1 cellular context compared by ENCODE assay signal in the genomic region with DNA sequence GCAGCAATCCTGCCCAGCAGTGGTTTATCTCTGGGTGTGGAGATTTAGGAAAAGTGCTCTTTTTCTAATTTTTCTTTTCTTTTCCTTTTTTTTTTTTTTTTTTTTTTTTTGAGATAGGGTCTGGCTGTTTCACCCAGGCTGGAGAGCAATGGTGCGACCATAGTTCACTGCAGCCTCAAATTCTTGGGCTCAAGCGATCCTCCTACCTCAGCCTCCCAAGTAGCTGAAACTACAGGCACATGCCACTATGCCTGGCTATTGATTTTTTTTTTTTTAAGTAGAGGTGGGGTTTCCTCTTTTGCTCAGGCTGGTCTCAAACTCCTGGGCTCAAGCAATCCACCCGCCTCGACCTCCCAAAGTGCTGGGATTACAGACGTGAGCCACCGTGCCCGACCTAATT.
TF ChIP-seq lines count a peak whose summit lies in the region.

No MANE protein-coding gene starts in this region.

TF ChIP-seq in HepG2, 621 proteins besides CTCF, POLR2A, EP300 and RAD21:
- TF ChIP-seq ONECUT2 (CRISPR knock-in tag; IDR thresholded peaks at IDR 0.05) (peak; percentile 31; the same call in 1 of the 2 replicates), ZNF770 (CRISPR knock-in tag; IDR thresholded peaks at IDR 0.05) (peak; percentile 93)
